25 cellular contexts compared by ENCODE assay signal in the genomic region with DNA sequence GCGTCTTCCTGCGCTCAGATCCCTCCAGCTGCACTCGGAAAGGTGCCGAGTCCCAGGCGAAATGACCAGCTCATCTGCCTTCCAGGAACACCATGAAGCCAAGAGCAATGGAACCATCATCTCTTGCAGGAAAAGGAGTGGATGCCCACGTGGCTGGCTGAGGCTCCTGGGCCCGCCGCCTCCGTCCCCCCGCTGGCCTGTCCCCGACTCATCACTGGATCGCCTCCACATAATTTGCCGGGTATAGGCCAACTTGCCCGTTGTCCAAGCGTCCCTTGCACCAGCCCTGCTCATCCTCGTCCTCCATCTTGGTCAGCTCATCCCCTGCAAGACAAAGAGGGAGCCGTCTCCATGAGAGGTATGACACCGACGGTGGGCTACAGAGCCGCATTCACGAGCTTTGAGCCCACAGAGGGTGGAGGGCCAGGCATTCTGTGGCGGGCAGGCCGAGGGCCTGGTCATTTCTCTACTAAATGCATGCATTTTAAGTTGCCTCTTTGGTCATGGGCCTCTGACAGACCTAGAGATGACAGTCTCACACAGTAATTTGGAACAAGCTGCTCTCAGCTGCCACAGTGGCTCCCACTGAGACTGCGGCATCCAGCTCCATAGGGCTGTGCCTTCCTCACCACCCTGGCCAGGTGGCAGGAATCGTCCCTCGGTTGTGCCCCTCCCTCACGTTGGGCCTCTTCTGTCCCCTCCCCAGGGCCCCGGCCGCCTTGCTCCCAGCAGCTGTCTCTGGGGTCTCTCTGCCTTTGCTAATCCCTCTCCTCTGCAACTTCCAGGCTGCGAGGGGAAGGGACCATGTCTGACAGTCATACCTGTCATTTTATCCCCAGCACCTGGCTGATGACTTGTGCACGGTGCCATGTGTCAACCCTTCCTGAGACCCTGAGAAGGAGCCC.
"Had no signal": no experiment of that assay in that cellular context is flagged by ENCODE, and none has a peak within 500 bp of the region (broad histone marks: within the 10 kb centered on the region; RNA-seq: fewer than 3 reads in every experiment).

No MANE protein-coding gene starts in this region.

- H3K9me3 Mint-ChIP-seq: dendritic cell treated with granulocyte-macrophage colony-stimulating factor and Interleukin-4, amounts not matched to agents 40 ng/mL and 50 ng/mL, for 4 days; memory B cell; mesothelial cell of epicardium; natural killer cell; neural crest cell; stimulated activated effector memory CD8-positive, alpha-beta T cell treated with anti-CD3 and anti-CD28 coated beads, Interleukin-12 subunit alpha, Interleukin-12 subunit beta, amount 100 ng/mL, for 72 hours; stimulated activated naive CD8-positive, alpha-beta T cell treated with anti-CD3 and anti-CD28 coated beads, Interleukin-15, Interleukin-2, amounts not matched to agents 100 ng/mL and 50 ng/mL, for 24 hours had no signal

- H3K36me3 Mint-ChIP-seq: natural killer cell had no signal

- H3K9me3 ChIP-seq: left ventricle myocardium inferior, lower lobe of right lung, psoas muscle, right lobe of liver, testis, tibial nerve, upper lobe of right lung, vagina had no signal

- H2AFZ ChIP-seq: hepatocyte, parathyroid adenoma had no signal

- H3K4me2 ChIP-seq: hepatocyte had no signal

- H3K27me3 Mint-ChIP-seq: dendritic cell treated with granulocyte-macrophage colony-stimulating factor and Interleukin-4, amounts not matched to agents 40 ng/mL and 50 ng/mL, for 4 days; memory B cell; stimulated activated naive CD8-positive, alpha-beta T cell treated with anti-CD3 and anti-CD28 coated beads, Interleukin-15, Interleukin-2, amounts not matched to agents 100 ng/mL and 50 ng/mL, for 24 hours had no signal

- H3K9ac ChIP-seq: parathyroid adenoma had no signal

- H3K27ac Mint-ChIP-seq: dendritic cell treated with granulocyte-macrophage colony-stimulating factor and Interleukin-4, amounts not matched to agents 40 ng/mL and 50 ng/mL, for 4 days; memory B cell; mesothelial cell of epicardium; natural killer cell; stimulated activated effector memory CD8-positive, alpha-beta T cell treated with anti-CD3 and anti-CD28 coated beads, Interleukin-12 subunit alpha, Interleukin-12 subunit beta, amount 100 ng/mL, for 72 hours; stimulated activated naive CD8-positive, alpha-beta T cell treated with anti-CD3 and anti-CD28 coated beads, Interleukin-15, Interleukin-2, amounts not matched to agents 100 ng/mL and 50 ng/mL, for 24 hours had no signal

- H3K4me3 Mint-ChIP-seq: dendritic cell treated with granulocyte-macrophage colony-stimulating factor and Interleukin-4, amounts not matched to agents 40 ng/mL and 50 ng/mL, for 4 days; memory B cell; mesothelial cell of epicardium; natural killer cell; neural crest cell; stimulated activated effector memory CD8-positive, alpha-beta T cell treated with anti-CD3 and anti-CD28 coated beads, Interleukin-12 subunit alpha, Interleukin-12 subunit beta, amount 100 ng/mL, for 72 hours; stimulated activated naive CD8-positive, alpha-beta T cell treated with anti-CD3 and anti-CD28 coated beads, Interleukin-15, Interleukin-2, amounts not matched to agents 100 ng/mL and 50 ng/mL, for 24 hours had no signal

- H3K27ac ChIP-seq: hepatocyte, left ventricle myocardium inferior, lower lobe of right lung, parathyroid adenoma, psoas muscle, right lobe of liver, testis, tibial nerve, upper lobe of right lung, vagina had no signal

- H3K4me3 ChIP-seq: hepatocyte, left ventricle myocardium inferior, lower lobe of right lung, psoas muscle, right lobe of liver, testis, tibial nerve, upper lobe of right lung, vagina had no signal

- DNase-seq: foreskin melanocyte; head of caudate nucleus; kidney; left cardiac atrium; left ventricle myocardium inferior; lower lobe of right lung; natural killer cell; occipital lobe; psoas muscle; retina; stimulated activated CD4-positive, alpha-beta T cell treated with anti-CD3 and anti-CD28 coated beads, Interleukin-4, amount 100 ng/mL, for 1 hour; stimulated activated CD8-positive, alpha-beta memory T cell treated with anti-CD3 and anti-CD28 coated beads, Interleukin-4, amount 100 ng/mL, for 48 hours; testis; upper lobe of right lung had no signal

- H3K79me2 ChIP-seq: hepatocyte, parathyroid adenoma had no signal

- H3K27me3 ChIP-seq: hepatocyte, right lobe of liver, testis, tibial nerve, upper lobe of right lung, vagina had no signal

- H3K4me1 ChIP-seq: parathyroid adenoma, testis had no signal
